ENCODE assay signal across 32 cellular contexts in genomic region chr9:36542355-36542754, GRCh38. TPM values are rescaled to one million over a fixed set of nuclear protein-coding genes. Genes with fewer than 3 reads are reported as not detected.
"Had no signal": no experiment of that assay in that cellular context is flagged by ENCODE, and none has a peak within 500 bp of the region (broad histone marks: within the 10 kb centered on the region; RNA-seq: fewer than 3 reads in every experiment).

No MANE protein-coding gene starts in this region.

- H3K4me2 ChIP-seq: smooth muscle cell had no signal

- H3K9ac ChIP-seq: parathyroid adenoma had no signal

- H3K27me3 ChIP-seq: suprapubic skin, tibial artery, upper lobe of right lung had no signal

- DNase-seq: activated CD4-positive, alpha-beta T cell treated with anti-CD3 and anti-CD28 coated beads for 1 hour; activated CD4-positive, alpha-beta T cell treated with anti-CD3 and anti-CD28 coated beads, Interleukin-2, amount 50 U/mL, for 1 hour; activated CD8-positive, alpha-beta T cell treated with anti-CD3 and anti-CD28 coated beads for 36 hours; activated gamma-delta T cell treated with Interleukin-2 at 50 U/mL for 16 hours; activated naive CD4-positive, alpha-beta T cell treated with anti-CD3 and anti-CD28 coated beads, Interleukin-2, amount 50 U/mL, for 16 hours; activated T-cell treated with anti-CD3 and anti-CD28 coated beads, Interleukin-2, amount 50 U/mL, for 4 hours; amniotic stem cell; caudate nucleus; cortex of kidney; effector memory CD8-positive, alpha-beta T cell; foreskin fibroblast; heart right ventricle; kidney; left colon; midbrain; naive thymus-derived CD4-positive, alpha-beta T cell; nucleus accumbens; psoas muscle; stimulated activated CD4-positive, alpha-beta T cell treated with anti-CD3 and anti-CD28 coated beads, Interleukin-1b, Interleukin-23, amount 100 ng/mL, for 48 hours; stimulated activated CD4-positive, alpha-beta T cell treated with anti-CD3 and anti-CD28 coated beads, Interleukin-4, amount 100 ng/mL, for 4 hours; stimulated activated CD8-positive, alpha-beta memory T cell treated with anti-CD3 and anti-CD28 coated beads, Interleukin-4, amount 100 ng/mL, for 48 hours; T-helper 17 cell; T1000; tibial artery; upper lobe of right lung had no signal

- H2AFZ ChIP-seq: parathyroid adenoma had no signal

- H3K36me3 ChIP-seq: heart right ventricle, suprapubic skin, tibial artery, upper lobe of right lung had no signal

- ATAC-seq: activated CD8-positive, alpha-beta T cell treated with anti-CD3 and anti-CD28 coated beads for 36 hours; activated T-cell treated with anti-CD3 and anti-CD28 coated beads, Interleukin-2, amount 50 U/mL, for 4 hours; activated T-helper 17 cell treated with anti-CD3 and anti-CD28 coated beads, Interleukin-2, amount 50 U/mL, for 72 hours; effector memory CD8-positive, alpha-beta T cell; heart right ventricle; left colon; naive thymus-derived CD4-positive, alpha-beta T cell; psoas muscle; stimulated activated memory B cell treated with anti-CD40 and anti-IgM and Interleukin-4, amounts not matched to agents 10 μg/mL and 1 μg/mL and 100 μg/mL, for 72 hours; T-helper 17 cell; upper lobe of right lung had no signal

- H3K79me2 ChIP-seq: parathyroid adenoma had no signal

- H3K27ac ChIP-seq: heart right ventricle, parathyroid adenoma, psoas muscle, suprapubic skin, tibial artery, upper lobe of right lung had no signal

- H3K4me3 ChIP-seq: heart right ventricle, psoas muscle, smooth muscle cell, suprapubic skin, tibial artery, upper lobe of right lung had no signal

- FAIRE-seq: astrocyte, endothelial cell of umbilical vein, kidney had no signal

- H3K9me3 ChIP-seq: heart right ventricle, psoas muscle, suprapubic skin, tibial artery, upper lobe of right lung had no signal

- H3K4me1 ChIP-seq: heart right ventricle, parathyroid adenoma, psoas muscle, upper lobe of right lung had no signal

RNA-seq across cellular contexts. Expression of gene MELK, which starts 30.3 kb away (rescaled TPM):
- polyA plus RNA-seq: naive thymus-derived CD4-positive, alpha-beta T cell had no signal
